37 cellular contexts compared by ENCODE assay signal in genomic region chr13:89803839-89804238, GRCh38.
"Had no signal": no experiment of that assay in that cellular context is flagged by ENCODE, and none has a peak within 500 bp of the region (broad histone marks: within the 10 kb centered on the region; RNA-seq: fewer than 3 reads in every experiment).

No MANE protein-coding gene starts in this region.

- H3K27ac ChIP-seq: ascending aorta, cardiac muscle cell, VCaP had no signal

- H3K9me3 Mint-ChIP-seq: activated CD4-positive, alpha-beta T cell treated with anti-CD3 and anti-CD28 coated beads, Interleukin-2, amount 10 ng/mL, durations not matched to agents 24 days and 14 days had no signal

- H3K9me3 ChIP-seq: ascending aorta had no signal

- H3K4me1 Mint-ChIP-seq: activated B cell treated with CpG ODN at 0.5 μM for 24 hours; activated CD4-positive, alpha-beta memory T cell treated with anti-CD3 and anti-CD28 coated beads, Interleukin-2, amount 10 ng/mL, durations not matched to agents 7 days and 5 days; activated CD4-positive, alpha-beta T cell treated with anti-CD3 and anti-CD28 coated beads, Interleukin-2, amount 10 ng/mL, durations not matched to agents 24 days and 14 days; activated CD8-positive, alpha-beta memory T cell treated with anti-CD3 and anti-CD28 coated beads, Interleukin-2, amount 10 ng/mL, durations not matched to agents 7 days and 5 days; activated naive CD4-positive, alpha-beta T cell treated with anti-CD3 and anti-CD28 coated beads, Interleukin-2, amount 10 ng/mL, durations not matched to agents 7 days and 5 days; activated naive CD4-positive, alpha-beta T cell treated with anti-CD3 and anti-CD28 coated beads, Interleukin-2, amount 50 U/mL, for 24 hours; activated naive CD8-positive, alpha-beta T cell treated with anti-CD3 and anti-CD28 coated beads, Interleukin-2, amount 10 ng/mL, durations not matched to agents 7 days and 5 days; activated naive CD8-positive, alpha-beta T cell treated with anti-CD3 and anti-CD28 coated beads, Interleukin-2, amount 50 U/mL, for 24 hours; central memory CD8-positive, alpha-beta T cell had no signal

- H3K4me1 ChIP-seq: ascending aorta had no signal

- H3K27ac Mint-ChIP-seq: activated B cell treated with CpG ODN at 0.5 μM for 24 hours; activated CD4-positive, alpha-beta memory T cell treated with anti-CD3 and anti-CD28 coated beads, Interleukin-2, amount 10 ng/mL, durations not matched to agents 7 days and 5 days; activated CD4-positive, alpha-beta T cell treated with anti-CD3 and anti-CD28 coated beads, Interleukin-2, amount 10 ng/mL, durations not matched to agents 24 days and 14 days; activated CD8-positive, alpha-beta memory T cell treated with anti-CD3 and anti-CD28 coated beads, Interleukin-2, amount 10 ng/mL, durations not matched to agents 7 days and 5 days; activated CD8-positive, alpha-beta T cell treated with anti-CD3 and anti-CD28 coated beads, Interleukin-2, amount 10 ng/mL, durations not matched to agents 7 days and 5 days; activated naive CD4-positive, alpha-beta T cell treated with anti-CD3 and anti-CD28 coated beads, Interleukin-2, amount 10 ng/mL, durations not matched to agents 7 days and 5 days; activated naive CD4-positive, alpha-beta T cell treated with anti-CD3 and anti-CD28 coated beads, Interleukin-2, amount 50 U/mL, for 24 hours; activated naive CD8-positive, alpha-beta T cell; activated naive CD8-positive, alpha-beta T cell treated with anti-CD3 and anti-CD28 coated beads, Interleukin-2, amount 10 ng/mL, durations not matched to agents 7 days and 5 days; activated naive CD8-positive, alpha-beta T cell treated with anti-CD3 and anti-CD28 coated beads, Interleukin-2, amount 50 U/mL, for 24 hours; activated T-cell treated with anti-CD3 and anti-CD28 coated beads, Interleukin-2, amount 50 U/mL, for 24 hours; activated T-helper 2 cell treated with anti-CD3 and anti-CD28 coated beads, Interferon-gamma antibody, Interleukin-2, Interleukin-4, amounts not matched to agents 10 μg/mL and 5 μg/mL and 100 μg/mL, durations not matched to agents 14 hours and 24 hours and 36 hours; brain; T-helper 1 cell treated with Interleukin-12 subunit alpha and Interleukin-12 subunit beta and Interleukin-4 antibody, amounts not matched to agents 30 μg/mL and 1 μg/mL, for 36 hours; T-helper 2 cell treated with Interferon-gamma antibody and Interleukin-4, amounts not matched to agents 5 μg/mL and 100 μg/mL, for 36 hours had no signal

- FAIRE-seq: bronchial epithelial cell had no signal

- H3K36me3 Mint-ChIP-seq: activated CD8-positive, alpha-beta memory T cell treated with anti-CD3 and anti-CD28 coated beads, Interleukin-2, amount 10 ng/mL, durations not matched to agents 7 days and 5 days; activated naive CD4-positive, alpha-beta T cell treated with anti-CD3 and anti-CD28 coated beads, Interleukin-2, amount 10 ng/mL, durations not matched to agents 7 days and 5 days; activated naive CD4-positive, alpha-beta T cell treated with anti-CD3 and anti-CD28 coated beads, Interleukin-2, amount 50 U/mL, for 24 hours; activated naive CD8-positive, alpha-beta T cell; activated naive CD8-positive, alpha-beta T cell treated with anti-CD3 and anti-CD28 coated beads, Interleukin-2, amount 10 ng/mL, durations not matched to agents 7 days and 5 days; brain had no signal

- H3K36me3 ChIP-seq: ascending aorta, cardiac muscle cell had no signal

- H3K4me3 Mint-ChIP-seq: activated B cell treated with CpG ODN at 0.5 μM for 24 hours; activated CD4-positive, alpha-beta memory T cell treated with anti-CD3 and anti-CD28 coated beads, Interleukin-2, amount 10 ng/mL, durations not matched to agents 7 days and 5 days; activated CD4-positive, alpha-beta T cell treated with anti-CD3 and anti-CD28 coated beads, Interleukin-2, amount 10 ng/mL, durations not matched to agents 24 days and 14 days; activated CD8-positive, alpha-beta memory T cell treated with anti-CD3 and anti-CD28 coated beads, Interleukin-2, amount 10 ng/mL, durations not matched to agents 7 days and 5 days; activated CD8-positive, alpha-beta T cell treated with anti-CD3 and anti-CD28 coated beads, Interleukin-2, amount 10 ng/mL, durations not matched to agents 7 days and 5 days; activated naive CD4-positive, alpha-beta T cell treated with anti-CD3 and anti-CD28 coated beads, Interleukin-2, amount 10 ng/mL, durations not matched to agents 7 days and 5 days; activated naive CD4-positive, alpha-beta T cell treated with anti-CD3 and anti-CD28 coated beads, Interleukin-2, amount 50 U/mL, for 24 hours; activated naive CD8-positive, alpha-beta T cell; activated naive CD8-positive, alpha-beta T cell treated with anti-CD3 and anti-CD28 coated beads, Interleukin-2, amount 10 ng/mL, durations not matched to agents 7 days and 5 days; activated naive CD8-positive, alpha-beta T cell treated with anti-CD3 and anti-CD28 coated beads, Interleukin-2, amount 50 U/mL, for 24 hours; activated T-cell treated with anti-CD3 and anti-CD28 coated beads, Interleukin-2, amount 50 U/mL, for 24 hours; brain; central memory CD8-positive, alpha-beta T cell; T-helper 1 cell treated with Interleukin-12 subunit alpha and Interleukin-12 subunit beta and Interleukin-4 antibody, amounts not matched to agents 30 μg/mL and 1 μg/mL, for 36 hours; T-helper 2 cell treated with Interferon-gamma antibody and Interleukin-4, amounts not matched to agents 5 μg/mL and 100 μg/mL, for 36 hours had no signal

- H3K27me3 ChIP-seq: ascending aorta, cardiac muscle cell had no signal

- H3K4me3 ChIP-seq: ascending aorta, cardiac muscle cell had no signal

- DNase-seq: activated B cell treated with CpG ODN at 0.5 μM for 24 hours; activated CD4-positive, alpha-beta memory T cell treated with anti-CD3 and anti-CD28 coated beads, Interleukin-2, amount 10 ng/mL, durations not matched to agents 7 days and 5 days; activated CD4-positive, alpha-beta T cell treated with anti-CD3 and anti-CD28 coated beads for 4 hours; activated CD4-positive, alpha-beta T cell treated with anti-CD3 and anti-CD28 coated beads, Interleukin-2, amount 10 ng/mL, durations not matched to agents 24 days and 14 days; activated CD4-positive, alpha-beta T cell treated with anti-CD3 and anti-CD28 coated beads, Interleukin-2, amount 50 U/mL, for 1 hour; activated CD4-positive, alpha-beta T cell treated with anti-CD3 and anti-CD28 coated beads, Interleukin-2, amount 50 U/mL, for 48 hours; activated CD4-positive, CD25-positive, alpha-beta regulatory T cell treated with anti-CD3 and anti-CD28 coated beads, Interleukin-2, amount 50 U/mL, for 72 hours; activated CD8-positive, alpha-beta memory T cell treated with anti-CD3 and anti-CD28 coated beads for 24 hours; activated CD8-positive, alpha-beta memory T cell treated with anti-CD3 and anti-CD28 coated beads, Interleukin-2, amount 10 ng/mL, durations not matched to agents 7 days and 5 days; activated CD8-positive, alpha-beta memory T cell treated with anti-CD3 and anti-CD28 coated beads, Interleukin-2, amount 50 U/mL, for 48 hours; activated CD8-positive, alpha-beta T cell treated with anti-CD3 and anti-CD28 coated beads, Interleukin-2, amount 10 ng/mL, durations not matched to agents 7 days and 5 days; activated effector memory CD4-positive, alpha-beta T cell treated with Interleukin-2 at 50 U/mL for 16 hours; activated gamma-delta T cell; activated naive CD4-positive, alpha-beta T cell treated with anti-CD3 and anti-CD28 coated beads, Interleukin-2, amount 10 ng/mL, durations not matched to agents 7 days and 5 days; activated naive CD4-positive, alpha-beta T cell treated with Interleukin-2 at 50 U/mL for 16 hours; activated naive CD8-positive, alpha-beta T cell treated with anti-CD3 and anti-CD28 coated beads, Interleukin-2, amount 10 ng/mL, durations not matched to agents 7 days and 5 days; activated naive CD8-positive, alpha-beta T cell treated with anti-CD3 and anti-CD28 coated beads, Interleukin-2, amount 50 U/mL, for 24 hours; activated T-cell treated with anti-CD3 and anti-CD28 coated beads, Interleukin-2, amount 50 U/mL, for 24 hours; activated T-cell treated with anti-CD3 and anti-CD28 coated beads, Interleukin-2, amount 50 U/mL, for 48 hours; amygdala; anterior cingulate cortex; caudate nucleus; cerebellar nuclear complex; T-helper 1 cell; T-helper 2 cell; T-helper 9 cell had no signal

- H3K27me3 Mint-ChIP-seq: activated B cell treated with CpG ODN at 0.5 μM for 24 hours; activated CD4-positive, alpha-beta memory T cell treated with anti-CD3 and anti-CD28 coated beads, Interleukin-2, amount 10 ng/mL, durations not matched to agents 7 days and 5 days; activated CD4-positive, alpha-beta T cell treated with anti-CD3 and anti-CD28 coated beads, Interleukin-2, amount 10 ng/mL, durations not matched to agents 24 days and 14 days; activated CD8-positive, alpha-beta memory T cell treated with anti-CD3 and anti-CD28 coated beads, Interleukin-2, amount 10 ng/mL, durations not matched to agents 7 days and 5 days; activated naive CD4-positive, alpha-beta T cell treated with anti-CD3 and anti-CD28 coated beads, Interleukin-2, amount 10 ng/mL, durations not matched to agents 7 days and 5 days; activated naive CD4-positive, alpha-beta T cell treated with anti-CD3 and anti-CD28 coated beads, Interleukin-2, amount 50 U/mL, for 24 hours; activated naive CD8-positive, alpha-beta T cell; activated naive CD8-positive, alpha-beta T cell treated with anti-CD3 and anti-CD28 coated beads, Interleukin-2, amount 10 ng/mL, durations not matched to agents 7 days and 5 days; activated naive CD8-positive, alpha-beta T cell treated with anti-CD3 and anti-CD28 coated beads, Interleukin-2, amount 50 U/mL, for 24 hours; activated T-cell treated with anti-CD3 and anti-CD28 coated beads, Interleukin-2, amount 50 U/mL, for 24 hours; brain; central memory CD8-positive, alpha-beta T cell had no signal

- ATAC-seq: activated CD8-positive, alpha-beta memory T cell treated with anti-CD3 and anti-CD28 coated beads, Interleukin-2, amount 10 ng/mL, durations not matched to agents 7 days and 5 days; activated CD8-positive, alpha-beta T cell treated with anti-CD3 and anti-CD28 coated beads, Interleukin-2, amount 10 ng/mL, durations not matched to agents 7 days and 5 days; activated naive CD8-positive, alpha-beta T cell treated with anti-CD3 and anti-CD28 coated beads, Interleukin-2, amount 50 U/mL, for 24 hours had no signal
